In the genomic region with DNA sequence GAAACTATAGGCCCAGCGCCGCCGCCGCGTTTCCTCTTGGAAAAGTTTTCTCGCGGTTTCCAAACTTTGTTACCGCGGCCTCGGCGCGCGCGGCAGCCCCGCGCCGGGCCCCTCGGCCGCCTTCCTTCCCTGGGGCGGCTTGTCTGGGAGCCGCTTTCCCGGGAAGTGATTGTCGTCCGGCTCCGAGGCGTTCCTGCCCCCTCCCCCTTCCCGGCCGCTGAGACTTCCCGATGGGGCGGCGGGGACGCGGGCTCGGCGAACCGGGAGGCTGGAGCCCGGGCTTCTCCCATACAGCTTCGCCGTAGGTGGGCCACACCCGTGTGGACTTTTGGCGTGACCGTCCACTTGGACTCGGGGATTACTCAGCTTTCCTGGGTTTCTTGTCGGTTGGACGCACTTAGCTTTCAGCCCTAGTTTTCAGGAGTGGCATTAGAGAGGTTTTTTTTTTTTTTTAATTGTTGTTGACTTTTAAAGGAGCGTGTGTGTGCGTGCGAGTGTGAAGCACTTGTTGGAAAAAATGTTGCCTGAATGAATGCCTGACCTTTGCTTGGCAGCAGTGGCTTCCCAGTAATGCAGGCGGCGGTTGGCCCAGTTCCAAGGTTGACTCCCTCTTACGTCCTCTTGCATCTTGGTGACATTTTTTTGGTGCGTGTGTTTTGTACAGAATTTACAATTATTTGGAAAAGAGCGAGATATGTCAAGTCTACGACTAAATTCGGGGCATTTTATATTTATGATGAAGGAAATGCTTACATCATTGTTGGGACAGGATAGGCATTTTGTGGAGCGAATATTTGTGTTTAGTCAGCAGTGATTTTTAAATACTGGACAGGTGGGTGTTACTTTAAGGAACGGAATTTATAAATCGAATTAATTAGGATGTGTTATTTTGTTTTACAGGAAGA, we compare ENCODE assay signal across 1 cellular context.
TF ChIP-seq lines count a peak whose summit lies in the region.

No MANE protein-coding gene starts in this region.

TF ChIP-seq in GM23338, 12 proteins besides CTCF, POLR2A, EP300 and RAD21:
- TF ChIP-seq, protein P1, sequence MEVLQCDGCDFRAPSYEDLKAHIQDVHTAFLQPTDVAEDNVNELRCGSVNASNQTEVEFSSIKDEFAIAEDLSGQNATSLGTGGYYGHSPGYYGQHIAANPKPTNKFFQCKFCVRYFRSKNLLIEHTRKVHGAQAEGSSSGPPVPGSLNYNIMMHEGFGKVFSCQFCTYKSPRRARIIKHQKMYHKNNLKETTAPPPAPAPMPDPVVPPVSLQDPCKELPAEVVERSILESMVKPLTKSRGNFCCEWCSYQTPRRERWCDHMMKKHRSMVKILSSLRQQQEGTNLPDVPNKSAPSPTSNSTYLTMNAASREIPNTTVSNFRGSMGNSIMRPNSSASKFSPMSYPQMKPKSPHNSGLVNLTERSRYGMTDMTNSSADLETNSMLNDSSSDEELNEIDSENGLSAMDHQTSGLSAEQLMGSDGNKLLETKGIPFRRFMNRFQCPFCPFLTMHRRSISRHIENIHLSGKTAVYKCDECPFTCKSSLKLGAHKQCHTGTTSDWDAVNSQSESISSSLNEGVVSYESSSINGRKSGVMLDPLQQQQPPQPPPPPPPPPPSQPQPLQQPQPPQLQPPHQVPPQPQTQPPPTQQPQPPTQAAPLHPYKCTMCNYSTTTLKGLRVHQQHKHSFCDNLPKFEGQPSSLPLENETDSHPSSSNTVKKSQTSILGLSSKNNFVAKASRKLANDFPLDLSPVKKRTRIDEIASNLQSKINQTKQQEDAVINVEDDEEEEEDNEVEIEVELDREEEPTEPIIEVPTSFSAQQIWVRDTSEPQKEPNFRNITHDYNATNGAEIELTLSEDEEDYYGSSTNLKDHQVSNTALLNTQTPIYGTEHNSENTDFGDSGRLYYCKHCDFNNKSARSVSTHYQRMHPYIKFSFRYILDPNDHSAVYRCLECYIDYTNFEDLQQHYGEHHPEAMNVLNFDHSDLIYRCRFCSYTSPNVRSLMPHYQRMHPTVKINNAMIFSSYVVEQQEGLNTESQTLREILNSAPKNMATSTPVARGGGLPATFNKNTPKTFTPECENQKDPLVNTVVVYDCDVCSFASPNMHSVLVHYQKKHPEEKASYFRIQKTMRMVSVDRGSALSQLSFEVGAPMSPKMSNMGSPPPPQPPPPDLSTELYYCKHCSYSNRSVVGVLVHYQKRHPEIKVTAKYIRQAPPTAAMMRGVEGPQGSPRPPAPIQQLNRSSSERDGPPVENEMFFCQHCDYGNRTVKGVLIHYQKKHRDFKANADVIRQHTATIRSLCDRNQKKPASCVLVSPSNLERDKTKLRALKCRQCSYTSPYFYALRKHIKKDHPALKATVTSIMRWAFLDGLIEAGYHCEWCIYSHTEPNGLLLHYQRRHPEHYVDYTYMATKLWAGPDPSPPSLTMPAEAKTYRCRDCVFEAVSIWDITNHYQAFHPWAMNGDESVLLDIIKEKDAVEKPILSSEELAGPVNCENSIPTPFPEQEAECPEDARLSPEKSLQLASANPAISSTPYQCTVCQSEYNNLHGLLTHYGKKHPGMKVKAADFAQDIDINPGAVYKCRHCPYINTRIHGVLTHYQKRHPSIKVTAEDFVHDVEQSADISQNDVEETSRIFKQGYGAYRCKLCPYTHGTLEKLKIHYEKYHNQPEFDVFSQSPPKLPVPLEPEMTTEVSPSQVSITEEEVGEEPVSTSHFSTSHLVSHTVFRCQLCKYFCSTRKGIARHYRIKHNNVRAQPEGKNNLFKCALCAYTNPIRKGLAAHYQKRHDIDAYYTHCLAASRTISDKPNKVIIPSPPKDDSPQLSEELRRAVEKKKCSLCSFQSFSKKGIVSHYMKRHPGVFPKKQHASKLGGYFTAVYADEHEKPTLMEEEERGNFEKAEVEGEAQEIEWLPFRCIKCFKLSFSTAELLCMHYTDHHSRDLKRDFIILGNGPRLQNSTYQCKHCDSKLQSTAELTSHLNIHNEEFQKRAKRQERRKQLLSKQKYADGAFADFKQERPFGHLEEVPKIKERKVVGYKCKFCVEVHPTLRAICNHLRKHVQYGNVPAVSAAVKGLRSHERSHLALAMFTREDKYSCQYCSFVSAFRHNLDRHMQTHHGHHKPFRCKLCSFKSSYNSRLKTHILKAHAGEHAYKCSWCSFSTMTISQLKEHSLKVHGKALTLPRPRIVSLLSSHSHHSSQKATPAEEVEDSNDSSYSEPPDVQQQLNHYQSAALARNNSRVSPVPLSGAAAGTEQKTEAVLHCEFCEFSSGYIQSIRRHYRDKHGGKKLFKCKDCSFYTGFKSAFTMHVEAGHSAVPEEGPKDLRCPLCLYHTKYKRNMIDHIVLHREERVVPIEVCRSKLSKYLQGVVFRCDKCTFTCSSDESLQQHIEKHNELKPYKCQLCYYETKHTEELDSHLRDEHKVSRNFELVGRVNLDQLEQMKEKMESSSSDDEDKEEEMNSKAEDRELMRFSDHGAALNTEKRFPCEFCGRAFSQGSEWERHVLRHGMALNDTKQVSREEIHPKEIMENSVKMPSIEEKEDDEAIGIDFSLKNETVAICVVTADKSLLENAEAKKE (CRISPR knock-in tag; IDR thresholded peaks at IDR 0.05) = no peak
- TF ChIP-seq CREB1 (CRISPR knock-in tag; IDR thresholded peaks at IDR 0.05; ENCODE audit: low read depth) (no peak), ZNF331 (CRISPR knock-in tag; IDR thresholded peaks at IDR 0.05; ENCODE audit: low read depth) (no peak), EZH2phosphoT487 (IDR thresholded peaks at IDR 0.05; ENCODE audit: unreplicated experiment) (no peak), STAT1 (IDR thresholded peaks at IDR 0.05; ENCODE audit: unreplicated experiment) (no peak), ZNF114 (CRISPR knock-in tag; IDR thresholded peaks at IDR 0.05) (no peak), EZH2 (IDR thresholded peaks at IDR 0.05; ENCODE audit: low read depth, unreplicated experiment) (no peak), JUNB (IDR thresholded peaks at IDR 0.05; ENCODE audit: unreplicated experiment) (no peak), POLR2AphosphoS5 (IDR thresholded peaks at IDR 0.05; ENCODE audit: low read depth) (no peak), NANOG (IDR thresholded peaks at IDR 0.05; ENCODE audit: borderline replicate concordance) (no peak)
- TF ChIP-seq, protein P2, sequence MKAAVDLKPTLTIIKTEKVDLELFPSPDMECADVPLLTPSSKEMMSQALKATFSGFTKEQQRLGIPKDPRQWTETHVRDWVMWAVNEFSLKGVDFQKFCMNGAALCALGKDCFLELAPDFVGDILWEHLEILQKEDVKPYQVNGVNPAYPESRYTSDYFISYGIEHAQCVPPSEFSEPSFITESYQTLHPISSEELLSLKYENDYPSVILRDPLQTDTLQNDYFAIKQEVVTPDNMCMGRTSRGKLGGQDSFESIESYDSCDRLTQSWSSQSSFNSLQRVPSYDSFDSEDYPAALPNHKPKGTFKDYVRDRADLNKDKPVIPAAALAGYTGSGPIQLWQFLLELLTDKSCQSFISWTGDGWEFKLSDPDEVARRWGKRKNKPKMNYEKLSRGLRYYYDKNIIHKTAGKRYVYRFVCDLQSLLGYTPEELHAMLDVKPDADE (IDR thresholded peaks at IDR 0.05) = no peak
- TF ChIP-seq, protein P3, sequence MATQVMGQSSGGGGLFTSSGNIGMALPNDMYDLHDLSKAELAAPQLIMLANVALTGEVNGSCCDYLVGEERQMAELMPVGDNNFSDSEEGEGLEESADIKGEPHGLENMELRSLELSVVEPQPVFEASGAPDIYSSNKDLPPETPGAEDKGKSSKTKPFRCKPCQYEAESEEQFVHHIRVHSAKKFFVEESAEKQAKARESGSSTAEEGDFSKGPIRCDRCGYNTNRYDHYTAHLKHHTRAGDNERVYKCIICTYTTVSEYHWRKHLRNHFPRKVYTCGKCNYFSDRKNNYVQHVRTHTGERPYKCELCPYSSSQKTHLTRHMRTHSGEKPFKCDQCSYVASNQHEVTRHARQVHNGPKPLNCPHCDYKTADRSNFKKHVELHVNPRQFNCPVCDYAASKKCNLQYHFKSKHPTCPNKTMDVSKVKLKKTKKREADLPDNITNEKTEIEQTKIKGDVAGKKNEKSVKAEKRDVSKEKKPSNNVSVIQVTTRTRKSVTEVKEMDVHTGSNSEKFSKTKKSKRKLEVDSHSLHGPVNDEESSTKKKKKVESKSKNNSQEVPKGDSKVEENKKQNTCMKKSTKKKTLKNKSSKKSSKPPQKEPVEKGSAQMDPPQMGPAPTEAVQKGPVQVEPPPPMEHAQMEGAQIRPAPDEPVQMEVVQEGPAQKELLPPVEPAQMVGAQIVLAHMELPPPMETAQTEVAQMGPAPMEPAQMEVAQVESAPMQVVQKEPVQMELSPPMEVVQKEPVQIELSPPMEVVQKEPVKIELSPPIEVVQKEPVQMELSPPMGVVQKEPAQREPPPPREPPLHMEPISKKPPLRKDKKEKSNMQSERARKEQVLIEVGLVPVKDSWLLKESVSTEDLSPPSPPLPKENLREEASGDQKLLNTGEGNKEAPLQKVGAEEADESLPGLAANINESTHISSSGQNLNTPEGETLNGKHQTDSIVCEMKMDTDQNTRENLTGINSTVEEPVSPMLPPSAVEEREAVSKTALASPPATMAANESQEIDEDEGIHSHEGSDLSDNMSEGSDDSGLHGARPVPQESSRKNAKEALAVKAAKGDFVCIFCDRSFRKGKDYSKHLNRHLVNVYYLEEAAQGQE (IDR thresholded peaks at IDR 0.05; ENCODE audit: unreplicated experiment) = no peak
